In genomic region chr19:46650445-46650844, GRCh38 we compare ENCODE assay signal across 1 cellular context.
TF ChIP-seq lines count a peak whose summit lies in the region.

No MANE protein-coding gene starts in this region.

TF ChIP-seq in GM23338, 12 proteins besides CTCF, POLR2A, EP300 and RAD21 (continued from another document):
- TF ChIP-seq, protein P1, sequence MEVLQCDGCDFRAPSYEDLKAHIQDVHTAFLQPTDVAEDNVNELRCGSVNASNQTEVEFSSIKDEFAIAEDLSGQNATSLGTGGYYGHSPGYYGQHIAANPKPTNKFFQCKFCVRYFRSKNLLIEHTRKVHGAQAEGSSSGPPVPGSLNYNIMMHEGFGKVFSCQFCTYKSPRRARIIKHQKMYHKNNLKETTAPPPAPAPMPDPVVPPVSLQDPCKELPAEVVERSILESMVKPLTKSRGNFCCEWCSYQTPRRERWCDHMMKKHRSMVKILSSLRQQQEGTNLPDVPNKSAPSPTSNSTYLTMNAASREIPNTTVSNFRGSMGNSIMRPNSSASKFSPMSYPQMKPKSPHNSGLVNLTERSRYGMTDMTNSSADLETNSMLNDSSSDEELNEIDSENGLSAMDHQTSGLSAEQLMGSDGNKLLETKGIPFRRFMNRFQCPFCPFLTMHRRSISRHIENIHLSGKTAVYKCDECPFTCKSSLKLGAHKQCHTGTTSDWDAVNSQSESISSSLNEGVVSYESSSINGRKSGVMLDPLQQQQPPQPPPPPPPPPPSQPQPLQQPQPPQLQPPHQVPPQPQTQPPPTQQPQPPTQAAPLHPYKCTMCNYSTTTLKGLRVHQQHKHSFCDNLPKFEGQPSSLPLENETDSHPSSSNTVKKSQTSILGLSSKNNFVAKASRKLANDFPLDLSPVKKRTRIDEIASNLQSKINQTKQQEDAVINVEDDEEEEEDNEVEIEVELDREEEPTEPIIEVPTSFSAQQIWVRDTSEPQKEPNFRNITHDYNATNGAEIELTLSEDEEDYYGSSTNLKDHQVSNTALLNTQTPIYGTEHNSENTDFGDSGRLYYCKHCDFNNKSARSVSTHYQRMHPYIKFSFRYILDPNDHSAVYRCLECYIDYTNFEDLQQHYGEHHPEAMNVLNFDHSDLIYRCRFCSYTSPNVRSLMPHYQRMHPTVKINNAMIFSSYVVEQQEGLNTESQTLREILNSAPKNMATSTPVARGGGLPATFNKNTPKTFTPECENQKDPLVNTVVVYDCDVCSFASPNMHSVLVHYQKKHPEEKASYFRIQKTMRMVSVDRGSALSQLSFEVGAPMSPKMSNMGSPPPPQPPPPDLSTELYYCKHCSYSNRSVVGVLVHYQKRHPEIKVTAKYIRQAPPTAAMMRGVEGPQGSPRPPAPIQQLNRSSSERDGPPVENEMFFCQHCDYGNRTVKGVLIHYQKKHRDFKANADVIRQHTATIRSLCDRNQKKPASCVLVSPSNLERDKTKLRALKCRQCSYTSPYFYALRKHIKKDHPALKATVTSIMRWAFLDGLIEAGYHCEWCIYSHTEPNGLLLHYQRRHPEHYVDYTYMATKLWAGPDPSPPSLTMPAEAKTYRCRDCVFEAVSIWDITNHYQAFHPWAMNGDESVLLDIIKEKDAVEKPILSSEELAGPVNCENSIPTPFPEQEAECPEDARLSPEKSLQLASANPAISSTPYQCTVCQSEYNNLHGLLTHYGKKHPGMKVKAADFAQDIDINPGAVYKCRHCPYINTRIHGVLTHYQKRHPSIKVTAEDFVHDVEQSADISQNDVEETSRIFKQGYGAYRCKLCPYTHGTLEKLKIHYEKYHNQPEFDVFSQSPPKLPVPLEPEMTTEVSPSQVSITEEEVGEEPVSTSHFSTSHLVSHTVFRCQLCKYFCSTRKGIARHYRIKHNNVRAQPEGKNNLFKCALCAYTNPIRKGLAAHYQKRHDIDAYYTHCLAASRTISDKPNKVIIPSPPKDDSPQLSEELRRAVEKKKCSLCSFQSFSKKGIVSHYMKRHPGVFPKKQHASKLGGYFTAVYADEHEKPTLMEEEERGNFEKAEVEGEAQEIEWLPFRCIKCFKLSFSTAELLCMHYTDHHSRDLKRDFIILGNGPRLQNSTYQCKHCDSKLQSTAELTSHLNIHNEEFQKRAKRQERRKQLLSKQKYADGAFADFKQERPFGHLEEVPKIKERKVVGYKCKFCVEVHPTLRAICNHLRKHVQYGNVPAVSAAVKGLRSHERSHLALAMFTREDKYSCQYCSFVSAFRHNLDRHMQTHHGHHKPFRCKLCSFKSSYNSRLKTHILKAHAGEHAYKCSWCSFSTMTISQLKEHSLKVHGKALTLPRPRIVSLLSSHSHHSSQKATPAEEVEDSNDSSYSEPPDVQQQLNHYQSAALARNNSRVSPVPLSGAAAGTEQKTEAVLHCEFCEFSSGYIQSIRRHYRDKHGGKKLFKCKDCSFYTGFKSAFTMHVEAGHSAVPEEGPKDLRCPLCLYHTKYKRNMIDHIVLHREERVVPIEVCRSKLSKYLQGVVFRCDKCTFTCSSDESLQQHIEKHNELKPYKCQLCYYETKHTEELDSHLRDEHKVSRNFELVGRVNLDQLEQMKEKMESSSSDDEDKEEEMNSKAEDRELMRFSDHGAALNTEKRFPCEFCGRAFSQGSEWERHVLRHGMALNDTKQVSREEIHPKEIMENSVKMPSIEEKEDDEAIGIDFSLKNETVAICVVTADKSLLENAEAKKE (CRISPR knock-in tag; IDR thresholded peaks at IDR 0.05) = no peak
- TF ChIP-seq POLR2AphosphoS5 (IDR thresholded peaks at IDR 0.05; ENCODE audit: low read depth) (no peak), CREB1 (CRISPR knock-in tag; IDR thresholded peaks at IDR 0.05; ENCODE audit: low read depth) (no peak), NANOG (IDR thresholded peaks at IDR 0.05; ENCODE audit: borderline replicate concordance) (no peak), JUNB (IDR thresholded peaks at IDR 0.05; ENCODE audit: unreplicated experiment) (no peak), EZH2 (IDR thresholded peaks at IDR 0.05; ENCODE audit: low read depth, unreplicated experiment) (no peak)
- TF ChIP-seq, protein P2, sequence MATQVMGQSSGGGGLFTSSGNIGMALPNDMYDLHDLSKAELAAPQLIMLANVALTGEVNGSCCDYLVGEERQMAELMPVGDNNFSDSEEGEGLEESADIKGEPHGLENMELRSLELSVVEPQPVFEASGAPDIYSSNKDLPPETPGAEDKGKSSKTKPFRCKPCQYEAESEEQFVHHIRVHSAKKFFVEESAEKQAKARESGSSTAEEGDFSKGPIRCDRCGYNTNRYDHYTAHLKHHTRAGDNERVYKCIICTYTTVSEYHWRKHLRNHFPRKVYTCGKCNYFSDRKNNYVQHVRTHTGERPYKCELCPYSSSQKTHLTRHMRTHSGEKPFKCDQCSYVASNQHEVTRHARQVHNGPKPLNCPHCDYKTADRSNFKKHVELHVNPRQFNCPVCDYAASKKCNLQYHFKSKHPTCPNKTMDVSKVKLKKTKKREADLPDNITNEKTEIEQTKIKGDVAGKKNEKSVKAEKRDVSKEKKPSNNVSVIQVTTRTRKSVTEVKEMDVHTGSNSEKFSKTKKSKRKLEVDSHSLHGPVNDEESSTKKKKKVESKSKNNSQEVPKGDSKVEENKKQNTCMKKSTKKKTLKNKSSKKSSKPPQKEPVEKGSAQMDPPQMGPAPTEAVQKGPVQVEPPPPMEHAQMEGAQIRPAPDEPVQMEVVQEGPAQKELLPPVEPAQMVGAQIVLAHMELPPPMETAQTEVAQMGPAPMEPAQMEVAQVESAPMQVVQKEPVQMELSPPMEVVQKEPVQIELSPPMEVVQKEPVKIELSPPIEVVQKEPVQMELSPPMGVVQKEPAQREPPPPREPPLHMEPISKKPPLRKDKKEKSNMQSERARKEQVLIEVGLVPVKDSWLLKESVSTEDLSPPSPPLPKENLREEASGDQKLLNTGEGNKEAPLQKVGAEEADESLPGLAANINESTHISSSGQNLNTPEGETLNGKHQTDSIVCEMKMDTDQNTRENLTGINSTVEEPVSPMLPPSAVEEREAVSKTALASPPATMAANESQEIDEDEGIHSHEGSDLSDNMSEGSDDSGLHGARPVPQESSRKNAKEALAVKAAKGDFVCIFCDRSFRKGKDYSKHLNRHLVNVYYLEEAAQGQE (IDR thresholded peaks at IDR 0.05; ENCODE audit: unreplicated experiment) = no peak
